Comparison of ENCODE assay signal across 1 cellular context in genomic region chr5:56279291-56279690, GRCh38.
TF ChIP-seq lines count a peak whose summit lies in the region.

No MANE protein-coding gene starts in this region.

TF ChIP-seq in GM23338, 12 proteins besides CTCF, POLR2A, EP300 and RAD21:
- TF ChIP-seq JUNB (IDR thresholded peaks at IDR 0.05; ENCODE audit: unreplicated experiment) (no peak), EZH2 (IDR thresholded peaks at IDR 0.05; ENCODE audit: low read depth, unreplicated experiment) (no peak), ZNF462 (CRISPR knock-in tag; IDR thresholded peaks at IDR 0.05) (no peak), REST (IDR thresholded peaks at IDR 0.05; ENCODE audit: unreplicated experiment) (no peak), POLR2AphosphoS5 (IDR thresholded peaks at IDR 0.05; ENCODE audit: low read depth) (no peak), STAT1 (IDR thresholded peaks at IDR 0.05; ENCODE audit: unreplicated experiment) (no peak), ZNF331 (CRISPR knock-in tag; IDR thresholded peaks at IDR 0.05; ENCODE audit: low read depth) (no peak), ETS1 (IDR thresholded peaks at IDR 0.05) (no peak), ZNF114 (CRISPR knock-in tag; IDR thresholded peaks at IDR 0.05) (no peak), NANOG (IDR thresholded peaks at IDR 0.05; ENCODE audit: borderline replicate concordance) (no peak), CREB1 (CRISPR knock-in tag; IDR thresholded peaks at IDR 0.05; ENCODE audit: low read depth) (no peak), EZH2phosphoT487 (IDR thresholded peaks at IDR 0.05; ENCODE audit: unreplicated experiment) (no peak)
